In the genomic region with DNA sequence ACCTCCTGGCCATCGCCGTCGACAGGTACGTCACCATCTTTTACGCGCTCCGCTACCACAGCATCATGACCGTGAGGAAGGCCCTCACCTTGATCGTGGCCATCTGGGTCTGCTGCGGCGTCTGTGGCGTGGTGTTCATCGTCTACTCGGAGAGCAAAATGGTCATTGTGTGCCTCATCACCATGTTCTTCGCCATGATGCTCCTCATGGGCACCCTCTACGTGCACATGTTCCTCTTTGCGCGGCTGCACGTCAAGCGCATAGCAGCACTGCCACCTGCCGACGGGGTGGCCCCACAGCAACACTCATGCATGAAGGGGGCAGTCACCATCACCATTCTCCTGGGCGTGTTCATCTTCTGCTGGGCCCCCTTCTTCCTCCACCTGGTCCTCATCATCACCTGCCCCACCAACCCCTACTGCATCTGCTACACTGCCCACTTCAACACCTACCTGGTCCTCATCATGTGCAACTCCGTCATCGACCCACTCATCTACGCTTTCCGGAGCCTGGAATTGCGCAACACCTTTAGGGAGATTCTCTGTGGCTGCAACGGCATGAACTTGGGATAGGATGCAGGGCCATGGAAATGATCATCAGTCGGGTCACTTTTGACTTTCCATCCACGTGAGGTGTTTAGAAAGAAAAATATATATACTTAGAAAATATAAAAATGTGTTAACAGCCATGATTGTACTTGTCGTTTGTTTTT, we compare ENCODE assay signal across 9 cellular contexts. TPM values are rescaled to one million over a fixed set of nuclear protein-coding genes. Genes with fewer than 3 reads are reported as not detected.
DNase-seq lines count a peak whose midpoint lies in the region; ATAC-seq and TF ChIP-seq lines count a peak whose summit lies in the region.
"Had no signal": no experiment of that assay in that cellular context is flagged by ENCODE, and none has a peak within 500 bp of the region (broad histone marks: within the 10 kb centered on the region; RNA-seq: fewer than 3 reads in every experiment).

No MANE protein-coding gene starts in this region.

- 82 to 87% methylated on average over 17 to 30 of the region's 32 CpGs for WGBS in endodermal cell (ENCODE audit: insufficient coverage in 1 of 2, insufficient read length in 1 of 2), 2 experiments

- H3K9ac ChIP-seq in endodermal cell (ENCODE audit: extremely low read depth, low read length, poor library complexity, severe bottlenecking), result no peak overlapping the region

- no peaks in the 10 kb centered on the region for H3K36me3 Mint-ChIP-seq in endodermal cell (ENCODE audit: low read depth)
- no peaks in the 10 kb centered on the region for H3K36me3 Mint-ChIP-seq in CD8-positive, alpha-beta memory T cell

- H3K27ac Mint-ChIP-seq in endodermal cell, result no peak overlapping the region
- H3K27ac Mint-ChIP-seq in CD8-positive, alpha-beta memory T cell, result peak overlapping the region in 2 of 8 donors; percentile 8 to 16

- H3K27me3 Mint-ChIP-seq in endodermal cell (ENCODE audit: insufficient read depth), result peaks cover 23% of the 10 kb centered on the region
- H3K27me3 Mint-ChIP-seq in CD8-positive, alpha-beta memory T cell, result peaks cover 9 to 60% of the 10 kb centered on the region in 2 donors

- TF ChIP-seq POLR2A in vagina (IDR thresholded peaks at IDR 0.05), result no peak

- H3K9me3 ChIP-seq in endodermal cell (ENCODE audit: control insufficient read depth, low read length) (peaks cover 56% of the 10 kb centered on the region), vagina (no peaks in the 10 kb centered on the region)
- H3K9me3 ChIP-seq in CD8-positive, alpha-beta memory T cell (ENCODE audit: low read length), result no peaks in the 10 kb centered on the region

- H3K27me3 ChIP-seq in endodermal cell (ENCODE audit: control insufficient read depth, insufficient read depth, low read length, poor library complexity, severe bottlenecking) (no peaks in the 10 kb centered on the region), vagina (no peaks in the 10 kb centered on the region)
- H3K27me3 ChIP-seq in CD8-positive, alpha-beta memory T cell (ENCODE audit: insufficient read depth, low read length, poor library complexity, severe bottlenecking), result no peaks in the 10 kb centered on the region

- no peaks in the 10 kb centered on the region for H3K4me1 Mint-ChIP-seq in endodermal cell
- H3K4me1 Mint-ChIP-seq in CD8-positive, alpha-beta memory T cell, result no peaks in the 10 kb centered on the region

- H3K4me1 ChIP-seq in endodermal cell (ENCODE audit: control insufficient read depth, insufficient read depth, low read length) (no peaks in the 10 kb centered on the region), vagina (no peaks in the 10 kb centered on the region)
- H3K4me1 ChIP-seq in CD8-positive, alpha-beta memory T cell (ENCODE audit: insufficient read depth, low read length), result no peaks in the 10 kb centered on the region

- H3K36me3 ChIP-seq in endodermal cell (ENCODE audit: control insufficient read depth, insufficient read depth, low read length) (no peaks in the 10 kb centered on the region), vagina (no peaks in the 10 kb centered on the region)
- H3K36me3 ChIP-seq in CD8-positive, alpha-beta memory T cell (ENCODE audit: insufficient read depth, low read length), result no peaks in the 10 kb centered on the region

- intact Hi-C loops in vagina (cut with DNase I), result no loop called here

- H3K9me3 Mint-ChIP-seq in endodermal cell, result peaks cover 42% of the 10 kb centered on the region
- H3K9me3 Mint-ChIP-seq in CD8-positive, alpha-beta memory T cell, result no peaks in the 10 kb centered on the region

- TF ChIP-seq CTCF in endodermal cell (conservative IDR thresholded peaks at IDR 0.05), result peak; percentile 75
- TF ChIP-seq CTCF in vagina (IDR thresholded peaks at IDR 0.05), result peak in 1 of 3 experiments; percentile 18

- POLR2A ChIA-PET in CD8-positive, alpha-beta memory T cell (lab: Charles Lee), result no interaction called here

- H3K4me3 ChIP-seq in endodermal cell (ENCODE audit: low read length) (no peak overlapping the region), vagina (no peak overlapping the region)
- no peak overlapping the region for H3K4me3 ChIP-seq in CD8-positive, alpha-beta memory T cell (ENCODE audit: low read length)

- ATAC-seq in GM18511 (IDR thresholded peaks at IDR 0.05; ENCODE audit: unreplicated experiment) (peak; percentile 65), HG03439 (IDR thresholded peaks at IDR 0.05; ENCODE audit: unreplicated experiment) (no peak)

- H3K27ac ChIP-seq in endodermal cell (ENCODE audit: low read depth, low read length) (no peak overlapping the region), vagina (no peak overlapping the region)
- H3K27ac ChIP-seq in CD8-positive, alpha-beta memory T cell (ENCODE audit: low read depth, low read length), result no peak overlapping the region

- CTCF ChIA-PET in CD8-positive, alpha-beta memory T cell (lab: Charles Lee), result no interaction called here

- peak; percentile 2 for DNase-seq in COR-L47 (lab: John Stamatoyannopoulos, UW)
- DNase-seq in NCI-H748 (lab: John Stamatoyannopoulos, UW; ENCODE audit: unreplicated experiment), result peak; percentile 42
- peak; percentile 88 for DNase-seq in endodermal cell
- DNase-seq in stimulated activated CD4-positive, alpha-beta T cell treated with anti-CD3 and anti-CD28 coated beads, Interleukin-4, amount 100 ng/mL, for 1 hour, result peak; percentile 15
- DNase-seq in CD8-positive, alpha-beta memory T cell, result no peak
- no peak for DNase-seq in vagina (ENCODE audit: extremely low spot score in 2 of 2)

- H3K4me3 Mint-ChIP-seq in endodermal cell, result no peak overlapping the region
- H3K4me3 Mint-ChIP-seq in CD8-positive, alpha-beta memory T cell, result peak overlapping the region in 1 of 7 donors; percentile 67

RNA-seq across cellular contexts. Expression of a gene that starts 0.9 kb away (rescaled TPM):
- total RNA-seq in endodermal cell (not detected), vagina (not detected)
- not detected for polyA plus RNA-seq in endodermal cell (2013, experiment 1 of 2)
- not detected for polyA plus RNA-seq in endodermal cell (2013, experiment 2 of 2)
- not detected for total RNA-seq in CD8-positive, alpha-beta memory T cell
- not detected for polyA plus RNA-seq in CD8-positive, alpha-beta memory T cell
- total RNA-seq: subcutaneous adipose tissue had no signal

Comparison
In these comparisons a context has a peak if more than half of its experiments do, and no peak if none do; other contexts are left out.
1. DNase-seq: peak in COR-L47 (single experiment), NCI-H748 (single experiment), endodermal cell (single experiment) and stimulated activated CD4-positive, alpha-beta T cell treated with anti-CD3 and anti-CD28 coated beads, Interleukin-4, amount 100 ng/mL, for 1 hour (single experiment); none in CD8-positive, alpha-beta memory T cell (0 of 5) and vagina (0 of 2).